21 cellular contexts compared by ENCODE assay signal in genomic region chr7:115924398-115924797, GRCh38.
DNase-seq lines count a peak whose midpoint lies in the region; ATAC-seq, FAIRE-seq and TF ChIP-seq lines count a peak whose summit lies in the region.
"Had no signal": no experiment of that assay in that cellular context is flagged by ENCODE, and none has a peak within 500 bp of the region (broad histone marks: within the 10 kb centered on the region; RNA-seq: fewer than 3 reads in every experiment).

No MANE protein-coding gene starts in this region.

- H3K9me2 ChIP-seq in GM23338 (ENCODE audit: insufficient read depth), result no peaks in the 10 kb centered on the region
- H3K9me2 ChIP-seq: SK-N-SH had no signal

- intact Hi-C loops in pancreas (cut with DNase I) (no loop called here), posterior cingulate gyrus (cut with DNase I) (no loop called here)

- H3K27ac Mint-ChIP-seq in GM23338, result no peak overlapping the region
- H3K27ac Mint-ChIP-seq: B cell; CD4-positive, alpha-beta T cell had no signal

- DNase-seq in GM23338 (ENCODE audit: low spot score) (no peak), fibroblast of the aortic adventitia (ENCODE audit: low read depth) (peak; percentile 32), pancreas (no peak), AML-193 (lab: John Stamatoyannopoulos, UW) (no peak), GDM1 (lab: John Stamatoyannopoulos, UW) (no peak), posterior cingulate gyrus (no peak)
- DNase-seq: CD4-positive, alpha-beta T cell; DND-41; MG63; NCI-H1436 treated with DMSO at 0.1 percent for 48 hours; NCI-H2081; NCI-H226; NCI-H69; SK-N-SH had no signal

- no peaks in the 10 kb centered on the region for H3K9me3 Mint-ChIP-seq in GM23338
- H3K9me3 Mint-ChIP-seq: CD4-positive, alpha-beta T cell had no signal

- no peaks in the 10 kb centered on the region for H3K4me1 ChIP-seq in ACC112 (ENCODE audit: control insufficient read depth, insufficient read depth, low read length, unreplicated experiment)
- no peaks in the 10 kb centered on the region for H3K4me1 ChIP-seq in GM23338 (ENCODE audit: insufficient read depth)
- peaks cover 0 to 13% (median 11%) of the 10 kb centered on the region in 3 donors for H3K4me1 ChIP-seq in pancreas

- TF ChIP-seq CTCF in GM23338 (conservative IDR thresholded peaks at IDR 0.05; ENCODE audit: low read depth in 2 of 2), result no peak
- no peak for TF ChIP-seq CTCF in fibroblast of the aortic adventitia (IDR thresholded peaks at IDR 0.05; ENCODE audit: insufficient read depth, low read length)
- TF ChIP-seq CTCF in pancreas (IDR thresholded peaks at IDR 0.05), result no peak

- H3K4me1 Mint-ChIP-seq in GM23338, result no peaks in the 10 kb centered on the region
- H3K4me1 Mint-ChIP-seq: B cell had no signal

- no peaks in the 10 kb centered on the region for H3K9me3 ChIP-seq in pancreas
- H3K9me3 ChIP-seq: MG63, SK-N-SH had no signal

- H3K27me3 ChIP-seq in ACC112 (ENCODE audit: insufficient read depth, low read length) (no peaks in the 10 kb centered on the region), GM23338 (ENCODE audit: insufficient read depth) (no peaks in the 10 kb centered on the region), pancreas (no peaks in the 10 kb centered on the region)
- H3K27me3 ChIP-seq: MG63 had no signal

- H3K79me2 ChIP-seq in ACC112 (ENCODE audit: control insufficient read depth, insufficient read depth, low read length, unreplicated experiment), result no peaks in the 10 kb centered on the region
- H3K79me2 ChIP-seq in GM23338 (replicated peaks; ENCODE audit: insufficient read depth), result no peaks in the 10 kb centered on the region

- ATAC-seq in GM23338 (no peak), pancreas (peak; percentile 81 to 96 (median 87)), HG03520 (IDR thresholded peaks at IDR 0.05; ENCODE audit: unreplicated experiment) (no peak)
- ATAC-seq: HepG2 had no signal

- no peak for FAIRE-seq in pancreas (lab: Jason Lieb, UNC)
- FAIRE-seq: D721Med, H54, HepG2 had no signal

- H3K36me3 Mint-ChIP-seq in GM23338 (ENCODE audit: low read depth), result no peaks in the 10 kb centered on the region

- H4K20me1 ChIP-seq in GM23338 (replicated peaks; ENCODE audit: insufficient read depth), result no peaks in the 10 kb centered on the region

- no peak overlapping the region for H3K4me2 ChIP-seq in GM23338
- H3K4me2 ChIP-seq: KMS-11, SK-N-SH had no signal

- no peaks in the 10 kb centered on the region for H3F3A ChIP-seq in GM23338 (replicated peaks; ENCODE audit: low read depth)

- WGBS in pancreas, 2 donors, result 3 to 8% methylated on average over 2 of the region's 2 CpGs

- H3K4me3 Mint-ChIP-seq in GM23338, result no peak overlapping the region
- H3K4me3 Mint-ChIP-seq: B cell; CD4-positive, alpha-beta T cell had no signal

- H3K36me3 ChIP-seq in ACC112 (ENCODE audit: insufficient read depth, low read length), result no peaks in the 10 kb centered on the region
- no peaks in the 10 kb centered on the region for H3K36me3 ChIP-seq in GM23338 (ENCODE audit: insufficient read depth)
- no peaks in the 10 kb centered on the region for H3K36me3 ChIP-seq in pancreas
- H3K36me3 ChIP-seq: MG63 had no signal

- H2AFZ ChIP-seq in ACC112 (ENCODE audit: low read length, unreplicated experiment) (peak overlapping the region; percentile 5), GM23338 (0 out of 2 replicates have a peak overlapping the region, but pooled peaks have one; percentile 12)

- H3K4me3 ChIP-seq in ACC112 (ENCODE audit: low read depth, low read length) (no peak overlapping the region), GM23338 (no peak overlapping the region), fibroblast of the aortic adventitia (ENCODE audit: low read depth, low read length) (no peak overlapping the region), pancreas (no peak overlapping the region)
- H3K4me3 ChIP-seq: MG63 had no signal

- no peak overlapping the region for H3K27ac ChIP-seq in ACC112 (ENCODE audit: low read depth, low read length)
- H3K27ac ChIP-seq in GM23338 (ENCODE audit: low read depth), result no peak overlapping the region
- no peak overlapping the region for H3K27ac ChIP-seq in pancreas
- H3K27ac ChIP-seq: KMS-11 had no signal

- H3K27me3 Mint-ChIP-seq in GM23338 (ENCODE audit: insufficient read depth, low read depth, poor library complexity), result no peaks in the 10 kb centered on the region
- H3K27me3 Mint-ChIP-seq: B cell; CD4-positive, alpha-beta T cell had no signal

TF ChIP-seq in GM23338, 12 proteins besides CTCF, POLR2A, EP300 and RAD21 (continues in another document):
- TF ChIP-seq, protein P1, sequence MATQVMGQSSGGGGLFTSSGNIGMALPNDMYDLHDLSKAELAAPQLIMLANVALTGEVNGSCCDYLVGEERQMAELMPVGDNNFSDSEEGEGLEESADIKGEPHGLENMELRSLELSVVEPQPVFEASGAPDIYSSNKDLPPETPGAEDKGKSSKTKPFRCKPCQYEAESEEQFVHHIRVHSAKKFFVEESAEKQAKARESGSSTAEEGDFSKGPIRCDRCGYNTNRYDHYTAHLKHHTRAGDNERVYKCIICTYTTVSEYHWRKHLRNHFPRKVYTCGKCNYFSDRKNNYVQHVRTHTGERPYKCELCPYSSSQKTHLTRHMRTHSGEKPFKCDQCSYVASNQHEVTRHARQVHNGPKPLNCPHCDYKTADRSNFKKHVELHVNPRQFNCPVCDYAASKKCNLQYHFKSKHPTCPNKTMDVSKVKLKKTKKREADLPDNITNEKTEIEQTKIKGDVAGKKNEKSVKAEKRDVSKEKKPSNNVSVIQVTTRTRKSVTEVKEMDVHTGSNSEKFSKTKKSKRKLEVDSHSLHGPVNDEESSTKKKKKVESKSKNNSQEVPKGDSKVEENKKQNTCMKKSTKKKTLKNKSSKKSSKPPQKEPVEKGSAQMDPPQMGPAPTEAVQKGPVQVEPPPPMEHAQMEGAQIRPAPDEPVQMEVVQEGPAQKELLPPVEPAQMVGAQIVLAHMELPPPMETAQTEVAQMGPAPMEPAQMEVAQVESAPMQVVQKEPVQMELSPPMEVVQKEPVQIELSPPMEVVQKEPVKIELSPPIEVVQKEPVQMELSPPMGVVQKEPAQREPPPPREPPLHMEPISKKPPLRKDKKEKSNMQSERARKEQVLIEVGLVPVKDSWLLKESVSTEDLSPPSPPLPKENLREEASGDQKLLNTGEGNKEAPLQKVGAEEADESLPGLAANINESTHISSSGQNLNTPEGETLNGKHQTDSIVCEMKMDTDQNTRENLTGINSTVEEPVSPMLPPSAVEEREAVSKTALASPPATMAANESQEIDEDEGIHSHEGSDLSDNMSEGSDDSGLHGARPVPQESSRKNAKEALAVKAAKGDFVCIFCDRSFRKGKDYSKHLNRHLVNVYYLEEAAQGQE (IDR thresholded peaks at IDR 0.05; ENCODE audit: unreplicated experiment), result no peak
- TF ChIP-seq STAT1 (IDR thresholded peaks at IDR 0.05; ENCODE audit: unreplicated experiment) (no peak), CREB1 (CRISPR knock-in tag; IDR thresholded peaks at IDR 0.05; ENCODE audit: low read depth) (no peak), JUNB (IDR thresholded peaks at IDR 0.05; ENCODE audit: unreplicated experiment) (no peak), ZNF331 (CRISPR knock-in tag; IDR thresholded peaks at IDR 0.05; ENCODE audit: low read depth) (no peak), EZH2phosphoT487 (IDR thresholded peaks at IDR 0.05; ENCODE audit: unreplicated experiment) (no peak), ZNF114 (CRISPR knock-in tag; IDR thresholded peaks at IDR 0.05) (no peak), POLR2AphosphoS5 (IDR thresholded peaks at IDR 0.05; ENCODE audit: low read depth) (no peak)
- TF ChIP-seq, protein P2, sequence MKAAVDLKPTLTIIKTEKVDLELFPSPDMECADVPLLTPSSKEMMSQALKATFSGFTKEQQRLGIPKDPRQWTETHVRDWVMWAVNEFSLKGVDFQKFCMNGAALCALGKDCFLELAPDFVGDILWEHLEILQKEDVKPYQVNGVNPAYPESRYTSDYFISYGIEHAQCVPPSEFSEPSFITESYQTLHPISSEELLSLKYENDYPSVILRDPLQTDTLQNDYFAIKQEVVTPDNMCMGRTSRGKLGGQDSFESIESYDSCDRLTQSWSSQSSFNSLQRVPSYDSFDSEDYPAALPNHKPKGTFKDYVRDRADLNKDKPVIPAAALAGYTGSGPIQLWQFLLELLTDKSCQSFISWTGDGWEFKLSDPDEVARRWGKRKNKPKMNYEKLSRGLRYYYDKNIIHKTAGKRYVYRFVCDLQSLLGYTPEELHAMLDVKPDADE (IDR thresholded peaks at IDR 0.05), result no peak

Comparison
In these comparisons a context has a peak if more than half of its experiments do, and no peak if none do; other contexts are left out.
1. ATAC-seq: peak in pancreas (4 of 4); none in GM23338 (single experiment) and HG03520 (single experiment).